Comparison of ENCODE assay signal across 8 cellular contexts in the genomic region with DNA sequence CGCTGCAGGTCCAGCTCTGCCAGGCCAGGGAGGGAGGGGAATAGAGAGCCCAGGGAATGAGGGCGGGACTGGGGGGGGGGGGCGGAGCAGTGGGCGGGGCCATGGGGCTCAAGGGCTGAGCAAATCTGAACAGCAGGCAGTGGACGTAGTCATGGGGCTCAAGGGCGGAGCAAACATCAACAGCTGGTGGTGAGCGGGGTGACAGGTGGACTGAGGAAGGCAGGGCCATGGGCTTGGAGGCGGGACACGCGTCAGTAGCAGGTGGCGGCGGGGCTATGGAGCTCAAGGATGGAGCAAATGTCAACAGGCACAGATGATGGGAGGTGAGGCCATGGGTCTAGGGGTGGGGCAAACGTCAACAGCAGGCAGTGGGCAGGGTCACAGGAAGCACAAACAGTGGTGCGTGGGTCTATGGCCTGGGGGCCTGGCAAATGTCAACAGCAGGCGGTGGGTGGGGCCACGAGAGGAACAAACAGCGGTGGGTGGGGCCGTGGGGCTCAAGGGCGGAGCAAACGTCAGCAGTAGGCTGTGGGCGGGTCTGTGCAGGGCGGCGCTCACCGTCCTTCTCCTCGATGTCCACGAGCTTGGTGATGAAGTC. TPM values are rescaled to one million over a fixed set of nuclear protein-coding genes. Genes with fewer than 3 reads are reported as not detected.
DNase-seq lines count a peak whose midpoint lies in the region; FAIRE-seq and TF ChIP-seq lines count a peak whose summit lies in the region.
"Not testable (repeated sequence)": the region's sequence is repeated elsewhere in the genome, so short reads cannot be mapped to it uniquely, and the experiment has no call there.

No MANE protein-coding gene starts in this region.

- H3K4me1 Mint-ChIP-seq in stimulated activated naive CD8-positive, alpha-beta T cell treated with anti-CD3 and anti-CD28 coated beads, Interleukin-15, Interleukin-2, amounts not matched to agents 100 ng/mL and 50 ng/mL, for 24 hours (ENCODE audit: low read depth) = peaks cover 16% of the 10 kb centered on the region

- not testable (repeated sequence) for H3K9me3 ChIP-seq in neutrophil

- H3K27me3 ChIP-seq in neutrophil = not testable (repeated sequence)

- H3K27ac ChIP-seq in neutrophil = peak overlapping the region; percentile 94

- not testable (repeated sequence) for FAIRE-seq in frontal cortex (lab: Jason Lieb, UNC)

- H3K4me1 ChIP-seq in neutrophil (ENCODE audit: control insufficient read depth in 1 of 2, insufficient read depth in 1 of 2, low read depth in 1 of 2, low read length in 1 of 2) = peaks cover 13 to 19% of the 10 kb centered on the region in 2 experiments

- H3K4me3 Mint-ChIP-seq in stimulated activated naive CD8-positive, alpha-beta T cell treated with anti-CD3 and anti-CD28 coated beads, Interleukin-15, Interleukin-2, amounts not matched to agents 100 ng/mL and 50 ng/mL, for 24 hours = peak overlapping the region; percentile 48

- H3K36me3 ChIP-seq in neutrophil = not testable (repeated sequence)

- not testable (repeated sequence) for H3K36me3 Mint-ChIP-seq in stimulated activated naive CD8-positive, alpha-beta T cell treated with anti-CD3 and anti-CD28 coated beads, Interleukin-15, Interleukin-2, amounts not matched to agents 100 ng/mL and 50 ng/mL, for 24 hours (ENCODE audit: low read depth)

- DNase-seq in EL (peak; percentile 74), HFF-Myc (ENCODE audit: extremely low read depth, low read depth) (peak; percentile 17), NCI-H1092 (lab: John Stamatoyannopoulos, UW) (peak; percentile 90), SW480 (ENCODE audit: low spot score) (peak; percentile 99), frontal cortex (ENCODE audit: low spot score in 2 of 2) (peak; percentile 61 to 65)
- peak; percentile 82 for DNase-seq in activated naive CD4-positive, alpha-beta T cell treated with anti-CD3 and anti-CD28 coated beads, Interleukin-2, amount 50 U/mL, for 16 hours

- H3K27ac Mint-ChIP-seq in stimulated activated naive CD8-positive, alpha-beta T cell treated with anti-CD3 and anti-CD28 coated beads, Interleukin-15, Interleukin-2, amounts not matched to agents 100 ng/mL and 50 ng/mL, for 24 hours = peak overlapping the region; percentile 43

- not testable (repeated sequence) for TF ChIP-seq CTCF in HFF-Myc (IDR thresholded peaks at IDR 0.05; ENCODE audit: low read depth, low read length, missing control alignments)
- TF ChIP-seq CTCF in neutrophil (IDR thresholded peaks at IDR 0.05) = peak; percentile 8

- not testable (repeated sequence) for H3K9me3 Mint-ChIP-seq in stimulated activated naive CD8-positive, alpha-beta T cell treated with anti-CD3 and anti-CD28 coated beads, Interleukin-15, Interleukin-2, amounts not matched to agents 100 ng/mL and 50 ng/mL, for 24 hours

- H3K4me3 ChIP-seq in HFF-Myc (replicated peaks; ENCODE audit: low read depth, low read length) = not testable (repeated sequence)
- peak overlapping the region; percentile 57 to 60 for H3K4me3 ChIP-seq in neutrophil (ENCODE audit: low read depth in 1 of 2, low read length in 1 of 2)

- H3K27me3 Mint-ChIP-seq in stimulated activated naive CD8-positive, alpha-beta T cell treated with anti-CD3 and anti-CD28 coated beads, Interleukin-15, Interleukin-2, amounts not matched to agents 100 ng/mL and 50 ng/mL, for 24 hours = not testable (repeated sequence)

RNA-seq across cellular contexts. Expression of a gene that starts 5.4 kb away (rescaled TPM):
- 48.1 TPM for total RNA-seq in frontal cortex

RNA-seq across cellular contexts. Expression of a gene that starts 26.3 kb away (rescaled TPM):
- 4.5 TPM for total RNA-seq in frontal cortex

RNA-seq across cellular contexts. Expression of a gene that starts 41.4 kb away (rescaled TPM):
- total RNA-seq in frontal cortex = not detected

RNA-seq across cellular contexts. Expression of a gene that starts 43.3 kb away (rescaled TPM):
- total RNA-seq in frontal cortex = 3.7 TPM

Comparison
In these comparisons a context has a peak if more than half of its experiments do, and no peak if none do; other contexts are left out.
1. DNase-seq: peak in every context shown above with its lines; median percentile 99 in SW480; 90 in NCI-H1092; 82 in activated naive CD4-positive, alpha-beta T cell treated with anti-CD3 and anti-CD28 coated beads, Interleukin-2, amount 50 U/mL, for 16 hours; 74 in EL; 63 in frontal cortex; 17 in HFF-Myc.